ENCODE assay signal across 9 cellular contexts in the genomic region with DNA sequence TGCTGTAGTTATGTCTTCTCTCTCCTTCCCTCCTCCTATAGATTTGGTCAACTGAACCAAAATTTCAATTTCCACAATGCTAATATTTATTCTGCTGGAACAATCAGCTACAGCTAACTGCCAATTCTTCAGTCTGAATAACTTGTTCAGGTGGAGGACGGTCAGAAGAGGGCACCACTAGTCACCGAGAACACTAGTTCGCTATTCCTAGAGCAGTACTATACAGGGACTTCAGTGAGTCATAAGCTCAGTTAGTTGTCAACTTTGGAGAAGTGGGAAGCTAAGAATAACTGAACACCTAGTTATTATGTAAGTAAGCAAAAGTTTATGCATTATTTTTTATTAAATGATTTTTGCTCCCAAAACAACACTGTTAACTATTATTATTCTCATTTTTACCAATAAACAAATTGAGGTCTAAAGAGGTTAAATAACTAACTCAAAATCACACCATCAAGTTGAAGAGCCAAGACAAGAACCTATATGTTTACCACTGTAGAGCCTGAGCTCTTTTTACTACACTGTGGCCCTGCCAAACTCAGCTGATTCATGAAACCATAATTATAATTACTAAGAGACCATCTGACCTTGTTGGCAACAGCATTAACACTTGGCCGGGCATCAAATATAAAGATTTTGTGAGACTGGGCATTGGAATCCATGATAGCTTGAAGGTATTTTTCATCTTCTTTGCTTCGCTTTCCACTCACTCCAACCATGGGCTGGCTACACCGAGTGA. TPM values are rescaled to one million over a fixed set of nuclear protein-coding genes. Genes with fewer than 3 reads are reported as not detected.
DNase-seq lines count a peak whose midpoint lies in the region; ATAC-seq and TF ChIP-seq lines count a peak whose summit lies in the region.
"Had no signal": no experiment of that assay in that cellular context is flagged by ENCODE, and none has a peak within 500 bp of the region (broad histone marks: within the 10 kb centered on the region; RNA-seq: fewer than 3 reads in every experiment).

No MANE protein-coding gene starts in this region.

- intact Hi-C loops in left ventricle myocardium inferior (cut with micrococcal nuclease), result loop anchor here (10.0 kb wide), 1 partner anchor 506 kb away; no protein-coding TSS in a partner anchor
- intact Hi-C loops in sigmoid colon (cut with DNase I), result no loop called here

- POLR2A ChIA-PET in HEK293T (lab: Yijun Ruan, JAX), result interaction anchor here (0.7 to 1.1 kb wide), 2 partner anchors 75 to 540 kb away, joined by 3 read pairs; partner anchors contain the start of genes CCDC82 and JRKL
- POLR2A ChIA-PET in activated naive CD8-positive, alpha-beta T cell treated with anti-CD3 and anti-CD28 coated beads, Interleukin-2, amount 10 ng/mL, durations not matched to agents 7 days and 5 days (lab: Charles Lee), result interaction anchor here (1.0 kb wide), 1 partner anchor 541 kb away, joined by 3 read pairs; the partner anchor contains the start of genes CCDC82 and JRKL

- WGBS in sigmoid colon, 2 donors, result 69 to 80% methylated on average over 6 of the region's 6 CpGs

- H3K4me1 ChIP-seq in left ventricle myocardium inferior (peaks cover 12% of the 10 kb centered on the region), sigmoid colon (peaks cover 0 to 8% (median 3%) of the 10 kb centered on the region in 4 donors)

- no peak for TF ChIP-seq EP300 in sigmoid colon (IDR thresholded peaks at IDR 0.05)

- H3K4me3 Mint-ChIP-seq in activated naive CD8-positive, alpha-beta T cell treated with anti-CD3 and anti-CD28 coated beads, Interleukin-2, amount 10 ng/mL, durations not matched to agents 7 days and 5 days, result no peak overlapping the region
- H3K4me3 Mint-ChIP-seq: dendritic cell treated with granulocyte-macrophage colony-stimulating factor and Interleukin-4, amounts not matched to agents 40 ng/mL and 50 ng/mL, for 4 days had no signal

- H3K27me3 Mint-ChIP-seq in activated naive CD8-positive, alpha-beta T cell treated with anti-CD3 and anti-CD28 coated beads, Interleukin-2, amount 10 ng/mL, durations not matched to agents 7 days and 5 days, result no peaks in the 10 kb centered on the region
- H3K27me3 Mint-ChIP-seq: dendritic cell treated with granulocyte-macrophage colony-stimulating factor and Interleukin-4, amounts not matched to agents 40 ng/mL and 50 ng/mL, for 4 days had no signal

- H3K9me3 Mint-ChIP-seq in activated naive CD8-positive, alpha-beta T cell treated with anti-CD3 and anti-CD28 coated beads, Interleukin-2, amount 10 ng/mL, durations not matched to agents 7 days and 5 days, result no peaks in the 10 kb centered on the region
- H3K9me3 Mint-ChIP-seq: dendritic cell treated with granulocyte-macrophage colony-stimulating factor and Interleukin-4, amounts not matched to agents 40 ng/mL and 50 ng/mL, for 4 days had no signal

- H3K9me3 ChIP-seq in left ventricle myocardium inferior (replicated peaks) (no peaks in the 10 kb centered on the region), sigmoid colon (no peaks in the 10 kb centered on the region)

- peak; percentile 4 for DNase-seq in NCI-H748 (lab: John Stamatoyannopoulos, UW; ENCODE audit: unreplicated experiment)
- DNase-seq in NCI-H748 treated with DMSO at 0.1 percent for 48 hours (lab: John Stamatoyannopoulos, UW), result no peak
- DNase-seq in HEK293T (ENCODE audit: extremely low spot score), result peak; percentile 38
- peak; percentile 52 for DNase-seq in NCI-H82 (lab: John Stamatoyannopoulos, UW)
- no peak for DNase-seq in activated naive CD8-positive, alpha-beta T cell treated with anti-CD3 and anti-CD28 coated beads, Interleukin-2, amount 10 ng/mL, durations not matched to agents 7 days and 5 days
- peak; percentile 18 for DNase-seq in left ventricle myocardium inferior
- peak; percentile 69 for DNase-seq in sigmoid colon

- CTCF ChIA-PET in HEK293T (lab: Yijun Ruan, JAX), result interaction anchor here (0.5 to 1.2 kb wide), 7 partner anchors 13 to 792 kb away, joined by 3 to 5 read pairs (median 3); partner anchors contain the start of genes CCDC82 and JRKL

- no peaks in the 10 kb centered on the region for H3K4me1 Mint-ChIP-seq in activated naive CD8-positive, alpha-beta T cell treated with anti-CD3 and anti-CD28 coated beads, Interleukin-2, amount 10 ng/mL, durations not matched to agents 7 days and 5 days

- no peak overlapping the region for H3K27ac Mint-ChIP-seq in activated naive CD8-positive, alpha-beta T cell treated with anti-CD3 and anti-CD28 coated beads, Interleukin-2, amount 10 ng/mL, durations not matched to agents 7 days and 5 days
- H3K27ac Mint-ChIP-seq: dendritic cell treated with granulocyte-macrophage colony-stimulating factor and Interleukin-4, amounts not matched to agents 40 ng/mL and 50 ng/mL, for 4 days had no signal

- TF ChIP-seq CTCF in left ventricle myocardium inferior (IDR thresholded peaks at IDR 0.05; ENCODE audit: borderline replicate concordance) (peak; percentile 61), sigmoid colon (IDR thresholded peaks at IDR 0.05) (peak in 2 of 4 experiments; percentile 14 to 16)

- peak; percentile 42 for ATAC-seq in activated naive CD8-positive, alpha-beta T cell treated with anti-CD3 and anti-CD28 coated beads, Interleukin-2, amount 10 ng/mL, durations not matched to agents 7 days and 5 days (ENCODE audit: low read depth)
- no peak for ATAC-seq in HG03039 (IDR thresholded peaks at IDR 0.05; ENCODE audit: unreplicated experiment)

- no peak overlapping the region for H3K4me3 ChIP-seq in left ventricle myocardium inferior
- H3K4me3 ChIP-seq in sigmoid colon, result no peak overlapping the region

- H3K36me3 ChIP-seq in left ventricle myocardium inferior (peaks cover 44% of the 10 kb centered on the region), sigmoid colon (peaks cover 0 to 55% (median 3%) of the 10 kb centered on the region in 4 donors)

- no peaks in the 10 kb centered on the region for H3K27me3 ChIP-seq in left ventricle myocardium inferior (ENCODE audit: low read depth)
- no peaks in the 10 kb centered on the region for H3K27me3 ChIP-seq in sigmoid colon

- H3K27ac ChIP-seq in left ventricle myocardium inferior (replicated peaks) (peak overlapping the region; percentile 30), sigmoid colon (peak overlapping the region in 2 of 4 donors; percentile 13 to 60)

- TF ChIP-seq POLR2A in sigmoid colon (IDR thresholded peaks at IDR 0.05), result no peak

- peaks cover 11% of the 10 kb centered on the region for H3K36me3 Mint-ChIP-seq in activated naive CD8-positive, alpha-beta T cell treated with anti-CD3 and anti-CD28 coated beads, Interleukin-2, amount 10 ng/mL, durations not matched to agents 7 days and 5 days

TF ChIP-seq in HEK293T, 16 proteins besides CTCF, POLR2A, EP300 and RAD21:
- TF ChIP-seq FOXK2 (IDR thresholded peaks at IDR 0.05), result no peak
- TF ChIP-seq SUZ12 (IDR thresholded peaks at IDR 0.05), result no peak
- TF ChIP-seq, protein P1, sequence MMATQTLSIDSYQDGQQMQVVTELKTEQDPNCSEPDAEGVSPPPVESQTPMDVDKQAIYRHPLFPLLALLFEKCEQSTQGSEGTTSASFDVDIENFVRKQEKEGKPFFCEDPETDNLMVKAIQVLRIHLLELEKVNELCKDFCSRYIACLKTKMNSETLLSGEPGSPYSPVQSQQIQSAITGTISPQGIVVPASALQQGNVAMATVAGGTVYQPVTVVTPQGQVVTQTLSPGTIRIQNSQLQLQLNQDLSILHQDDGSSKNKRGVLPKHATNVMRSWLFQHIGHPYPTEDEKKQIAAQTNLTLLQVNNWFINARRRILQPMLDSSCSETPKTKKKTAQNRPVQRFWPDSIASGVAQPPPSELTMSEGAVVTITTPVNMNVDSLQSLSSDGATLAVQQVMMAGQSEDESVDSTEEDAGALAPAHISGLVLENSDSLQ (IDR thresholded peaks at IDR 0.05), result no peak
- TF ChIP-seq SP1 (IDR thresholded peaks at IDR 0.05), result no peak
- TF ChIP-seq FOXM1 (IDR thresholded peaks at IDR 0.05; ENCODE audit: borderline replicate concordance), result no peak
- no peak for TF ChIP-seq NFRKB (IDR thresholded peaks at IDR 0.05)
- no peak for TF ChIP-seq HDGF (IDR thresholded peaks at IDR 0.05; ENCODE audit: borderline replicate concordance)
- TF ChIP-seq TARDBP (IDR thresholded peaks at IDR 0.05), result no peak
- no peak for TF ChIP-seq CTBP1 (IDR thresholded peaks at IDR 0.05; ENCODE audit: borderline replicate concordance)
- no peak for TF ChIP-seq ZNF384 (IDR thresholded peaks at IDR 0.05)
- no peak for TF ChIP-seq L3MBTL2 (conservative IDR thresholded peaks at IDR 0.05)
- TF ChIP-seq BHLHE40 (IDR thresholded peaks at IDR 0.05; ENCODE audit: borderline replicate concordance), result no peak
- TF ChIP-seq LEF1 (IDR thresholded peaks at IDR 0.05; ENCODE audit: borderline replicate concordance), result no peak
- no peak for TF ChIP-seq FOXA1 (IDR thresholded peaks at IDR 0.05)
- TF ChIP-seq ELF4 (IDR thresholded peaks at IDR 0.05), result no peak
- TF ChIP-seq ARNT (IDR thresholded peaks at IDR 0.05), result no peak
TF ChIP-seq in HEK293T: peak in this region for 0.

RNA-seq across cellular contexts. Expression of gene CEP57, which starts 59.0 kb away (rescaled TPM):
- total RNA-seq in activated naive CD8-positive, alpha-beta T cell treated with anti-CD3 and anti-CD28 coated beads, Interleukin-2, amount 10 ng/mL, durations not matched to agents 7 days and 5 days, result 100 to 1,000 TPM; 101 to 106 TPM
- total RNA-seq in left ventricle myocardium inferior, result 22.2 TPM
- 10 to 100 TPM; 35.8 to 71.3 (median 41.0) TPM for total RNA-seq in sigmoid colon
- polyA plus RNA-seq in sigmoid colon, result 10 to 100 TPM; 15.0 to 18.7 (median 16.0) TPM

RNA-seq across cellular contexts. Expression of gene FAM76B, which starts 59.7 kb away (rescaled TPM):
- 10 to 100 TPM; 57.3 to 59.9 TPM for total RNA-seq in activated naive CD8-positive, alpha-beta T cell treated with anti-CD3 and anti-CD28 coated beads, Interleukin-2, amount 10 ng/mL, durations not matched to agents 7 days and 5 days
- total RNA-seq in left ventricle myocardium inferior (6.5 TPM), sigmoid colon (10 to 100 TPM; 19.3 to 33.0 (median 21.4) TPM)
- polyA plus RNA-seq in sigmoid colon, result 10 to 100 TPM in 1 of 3 donors, 1 to 10 TPM in 2; 3.9 to 10.9 (median 4.8) TPM

Comparison
In these comparisons a context has a peak if more than half of its experiments do, and no peak if none do; other contexts are left out.
1. DNase-seq: peak in NCI-H748 (single experiment), HEK293T (single experiment), NCI-H82 (single experiment), left ventricle myocardium inferior (single experiment) and sigmoid colon (single experiment); none in NCI-H748 treated with DMSO at 0.1 percent for 48 hours (single experiment) and activated naive CD8-positive, alpha-beta T cell treated with anti-CD3 and anti-CD28 coated beads, Interleukin-2, amount 10 ng/mL, durations not matched to agents 7 days and 5 days (single experiment).